ENCODE assay signal across 8 cellular contexts in the genomic region with DNA sequence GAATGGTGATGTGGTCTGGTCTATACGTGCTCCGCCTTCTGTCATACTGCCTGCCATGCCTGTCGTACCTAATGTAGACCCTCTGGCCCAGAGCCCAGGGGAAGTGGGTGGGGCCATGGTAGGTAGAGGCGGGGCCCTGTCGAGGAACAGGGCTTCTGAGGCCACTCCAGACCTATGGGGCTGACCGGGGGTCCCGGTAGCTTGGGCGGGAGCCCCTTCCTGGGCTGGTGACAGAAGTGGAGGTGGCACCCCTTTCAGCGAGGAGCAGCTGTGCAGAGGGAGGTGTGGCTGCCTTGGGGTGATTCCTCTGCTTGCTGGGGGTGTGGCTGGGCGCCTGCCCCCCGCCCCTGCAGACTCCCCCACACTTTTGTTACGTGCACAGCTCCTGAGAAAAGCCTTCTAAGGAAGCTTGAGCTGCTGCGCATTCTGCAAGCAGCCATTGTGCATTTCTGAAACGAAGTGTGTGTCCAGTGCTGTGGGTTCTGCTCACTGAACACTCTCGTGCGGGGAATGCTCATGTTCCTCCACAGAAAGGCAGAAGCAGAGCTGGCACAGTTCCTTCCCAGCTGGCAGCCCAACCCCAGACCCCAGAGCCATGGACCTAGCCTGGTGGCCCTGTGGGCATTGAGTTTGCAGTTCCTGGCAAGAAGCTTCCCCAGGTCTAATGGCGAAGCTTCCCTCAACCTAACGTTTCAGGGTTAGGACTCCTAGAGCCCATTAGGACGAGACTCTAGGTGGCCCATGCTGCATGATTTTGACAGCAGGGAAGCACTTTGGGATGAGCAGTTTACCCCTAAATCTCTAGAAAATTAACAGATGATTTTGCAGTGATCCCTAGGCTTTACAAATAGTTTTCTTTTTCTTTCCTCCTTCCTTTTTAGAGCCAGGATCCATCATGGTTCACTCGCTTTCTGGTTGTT.
DNase-seq lines count a peak whose midpoint lies in the region; FAIRE-seq and TF ChIP-seq lines count a peak whose summit lies in the region.
"Had no signal": no experiment of that assay in that cellular context is flagged by ENCODE, and none has a peak within 500 bp of the region (broad histone marks: within the 10 kb centered on the region; RNA-seq: fewer than 3 reads in every experiment).

No MANE protein-coding gene starts in this region.

- H3K79me2 ChIP-seq in OCI-LY3 (ENCODE audit: low read length), result no peaks in the 10 kb centered on the region

- H3K9me3 ChIP-seq in OCI-LY3 (ENCODE audit: insufficient read depth, low read length) (no peaks in the 10 kb centered on the region), ectodermal cell (ENCODE audit: control insufficient read depth, low read length) (no peaks in the 10 kb centered on the region)
- H3K9me3 ChIP-seq: right lobe of liver had no signal

- intact Hi-C loops in lower leg skin (cut with DNase I; ENCODE audit: low total_unique reads), result no loop called here

- H3K4me3 ChIP-seq in OCI-LY3 (ENCODE audit: low read length) (peak overlapping the region; percentile 46; the same call in 1 of the 2 replicates), ectodermal cell (ENCODE audit: insufficient read depth, low read depth, low read length) (peak overlapping the region; percentile 22), skeletal muscle cell (ENCODE audit: low read depth, low read length) (peak overlapping the region; percentile 35), lower leg skin (ENCODE audit: low read depth, poor library complexity, severe bottlenecking) (no peak overlapping the region)
- H3K4me3 ChIP-seq: right lobe of liver had no signal

- no peak for DNase-seq in GM12891 (ENCODE audit: insufficient read length, low spot score)
- no peak for DNase-seq in skeletal muscle cell (ENCODE audit: low read depth)
- no peak for DNase-seq in lower leg skin (ENCODE audit: low spot score in 2 of 2)
- no peak for DNase-seq in NCI-H187 treated with DMSO at 0.1 percent for 48 hours (lab: John Stamatoyannopoulos, UW)
- no peak for DNase-seq in NK-92 treated with Interleukin-12 subunit alpha and Interleukin-12 subunit beta, amount 100 ng/mL, for 24 hours (lab: John Stamatoyannopoulos, UW)

- 74 to 77% methylated on average over 20 of the region's 20 CpGs for WGBS in ectodermal cell, 2 experiments
- 29 to 30% methylated on average over 19 of the region's 20 CpGs for WGBS in lower leg skin, 2 donors

- no peak for TF ChIP-seq CTCF in OCI-LY3 (IDR thresholded peaks at IDR 0.05; ENCODE audit: low read depth, low read length)
- TF ChIP-seq CTCF in lower leg skin (IDR thresholded peaks at IDR 0.05), result no peak

- peaks cover 39% of the 10 kb centered on the region for H3K4me1 ChIP-seq in OCI-LY3 (ENCODE audit: low read length)
- peaks cover 54% of the 10 kb centered on the region for H3K4me1 ChIP-seq in ectodermal cell (ENCODE audit: control insufficient read depth, insufficient read depth, low read length)

- no peak for TF ChIP-seq POLR2A in GM12891 (IDR thresholded peaks at IDR 0.05; ENCODE audit: low read depth, low read length)
- no peak for TF ChIP-seq POLR2A in lower leg skin (IDR thresholded peaks at IDR 0.05)

- H3K4me2 ChIP-seq in OCI-LY3 (ENCODE audit: low read length), result peak overlapping the region; percentile 60

- H3K36me3 ChIP-seq in OCI-LY3 (replicated peaks; ENCODE audit: low read depth, low read length), result no peaks in the 10 kb centered on the region
- no peaks in the 10 kb centered on the region for H3K36me3 ChIP-seq in ectodermal cell (ENCODE audit: control insufficient read depth, insufficient read depth, low read length)
- H3K36me3 ChIP-seq: right lobe of liver had no signal

- H4K20me1 ChIP-seq in OCI-LY3 (ENCODE audit: insufficient read depth, low read length), result no peaks in the 10 kb centered on the region

- no peak overlapping the region for H2AFZ ChIP-seq in OCI-LY3 (ENCODE audit: low read depth, low read length)

- peaks cover 39% of the 10 kb centered on the region for H3K27me3 ChIP-seq in OCI-LY3 (ENCODE audit: low read depth, low read length)
- peaks cover 17% of the 10 kb centered on the region for H3K27me3 ChIP-seq in ectodermal cell (ENCODE audit: control insufficient read depth, insufficient read depth, low read length, poor library complexity, severe bottlenecking)
- H3K27me3 ChIP-seq: right lobe of liver had no signal

- H3K9ac ChIP-seq in OCI-LY3 (ENCODE audit: low read length), result no peak overlapping the region

- H3K27ac ChIP-seq in OCI-LY3 (ENCODE audit: low read length) (no peak overlapping the region), ectodermal cell (ENCODE audit: insufficient read depth, low read depth, low read length, poor library complexity, severe bottlenecking) (peak overlapping the region; percentile 87)

- peak; percentile 79 for FAIRE-seq in GM12891 (lab: Jason Lieb, UNC)

TF ChIP-seq in GM12891, 5 proteins besides CTCF, POLR2A, EP300 and RAD21:
- TF ChIP-seq POU2F2 (IDR thresholded peaks at IDR 0.05; ENCODE audit: low read depth, low read length) (no peak), SPI1 (IDR thresholded peaks at IDR 0.05; ENCODE audit: low read depth, low read length) (no peak), POLR2AphosphoS5 (IDR thresholded peaks at IDR 0.05; ENCODE audit: low read depth, low read length) (no peak), PAX5 (IDR thresholded peaks at IDR 0.05; ENCODE audit: insufficient read depth, low read length, severe bottlenecking) (no peak), TAF1 (IDR thresholded peaks at IDR 0.05; ENCODE audit: low read depth, low read length) (no peak)
